Comparison of ENCODE assay signal across 19 cellular contexts in genomic region chr14:53304726-53305381, GRCh38.
DNase-seq lines count a peak whose midpoint lies in the region; ATAC-seq and TF ChIP-seq lines count a peak whose summit lies in the region.
"Had no signal": no experiment of that assay in that cellular context is flagged by ENCODE, and none has a peak within 500 bp of the region (broad histone marks: within the 10 kb centered on the region; RNA-seq: fewer than 3 reads in every experiment).

No MANE protein-coding gene starts in this region.

- no peak for ATAC-seq in HG03457 (IDR thresholded peaks at IDR 0.05; ENCODE audit: unreplicated experiment)
- ATAC-seq: foreskin keratinocyte had no signal

- peaks cover 13% of the 10 kb centered on the region for H3K4me1 Mint-ChIP-seq in HFFc6 (ENCODE audit: low read depth)

- intact Hi-C loops in head of caudate nucleus (cut with DNase I): loop anchor here (5.0 kb wide), 1 partner anchor 483 kb away; no protein-coding TSS in a partner anchor

- H3K9me3 Mint-ChIP-seq in HFFc6: no peaks in the 10 kb centered on the region; the same call in 1 of the 2 replicates
- H3K9me3 Mint-ChIP-seq: activated naive CD4-positive, alpha-beta T cell treated with anti-CD3 and anti-CD28 coated beads, Interleukin-2, amount 50 U/mL, for 24 hours had no signal

- peaks cover 10% of the 10 kb centered on the region for H3K27me3 Mint-ChIP-seq in HFFc6 (ENCODE audit: insufficient read depth)
- H3K27me3 Mint-ChIP-seq: activated naive CD4-positive, alpha-beta T cell treated with anti-CD3 and anti-CD28 coated beads, Interleukin-2, amount 50 U/mL, for 24 hours had no signal

- no peak overlapping the region for H3K4me3 Mint-ChIP-seq in HFFc6
- H3K4me3 Mint-ChIP-seq: activated CD4-positive, alpha-beta T cell treated with anti-CD3 and anti-CD28 coated beads, Interleukin-2, amount 10 ng/mL, durations not matched to agents 24 days and 14 days; activated naive CD4-positive, alpha-beta T cell treated with anti-CD3 and anti-CD28 coated beads, Interleukin-2, amount 50 U/mL, for 24 hours had no signal

- TF ChIP-seq CTCF in HFFc6 (IDR thresholded peaks at IDR 0.05): no peak

- no peaks in the 10 kb centered on the region for H3K36me3 Mint-ChIP-seq in HFFc6 (ENCODE audit: low read depth)
- H3K36me3 Mint-ChIP-seq: activated naive CD4-positive, alpha-beta T cell treated with anti-CD3 and anti-CD28 coated beads, Interleukin-2, amount 50 U/mL, for 24 hours had no signal

- H3K27ac Mint-ChIP-seq in HFFc6: no peak overlapping the region
- H3K27ac Mint-ChIP-seq: activated CD4-positive, alpha-beta T cell treated with anti-CD3 and anti-CD28 coated beads, Interleukin-2, amount 10 ng/mL, durations not matched to agents 24 days and 14 days; activated naive CD4-positive, alpha-beta T cell treated with anti-CD3 and anti-CD28 coated beads, Interleukin-2, amount 50 U/mL, for 24 hours; nephron had no signal

- DNase-seq in EH (ENCODE audit: low read depth) (peak; percentile 29), astrocyte of the hippocampus (ENCODE audit: low read depth, low spot score) (peak; percentile 27), head of caudate nucleus (peak in 32 of 42 donors; percentile 20 to 81 (median 42)), pons (ENCODE audit: low spot score) (peak; percentile 48), HFFc6 (no peak), SIG-M5 treated with dmso at 0.1 percent for 504 hours (lab: John Stamatoyannopoulos, UW; ENCODE audit: unreplicated experiment) (no peak), D341Med (ENCODE audit: low spot score) (no peak)
- DNase-seq: activated CD4-positive, alpha-beta T cell treated with anti-CD3 and anti-CD28 coated beads, Interleukin-2, amount 10 ng/mL, durations not matched to agents 24 days and 14 days; effector memory CD4-positive, alpha-beta T cell; foreskin keratinocyte; mammary epithelial cell; MM.1S; NCI-H2029 treated with DMSO at 0.1 percent for 48 hours; NCI-H524; SK-N-SH; T1000 had no signal

Comparison
In these comparisons a context has a peak if more than half of its experiments do, and no peak if none do; other contexts are left out.
1. DNase-seq: peak in EH (single experiment), astrocyte of the hippocampus (single experiment), head of caudate nucleus (32 of 42) and pons (single experiment); none in HFFc6 (single experiment), SIG-M5 treated with dmso at 0.1 percent for 504 hours (single experiment) and D341Med (single experiment).